10 cellular contexts compared by ENCODE assay signal in the genomic region with DNA sequence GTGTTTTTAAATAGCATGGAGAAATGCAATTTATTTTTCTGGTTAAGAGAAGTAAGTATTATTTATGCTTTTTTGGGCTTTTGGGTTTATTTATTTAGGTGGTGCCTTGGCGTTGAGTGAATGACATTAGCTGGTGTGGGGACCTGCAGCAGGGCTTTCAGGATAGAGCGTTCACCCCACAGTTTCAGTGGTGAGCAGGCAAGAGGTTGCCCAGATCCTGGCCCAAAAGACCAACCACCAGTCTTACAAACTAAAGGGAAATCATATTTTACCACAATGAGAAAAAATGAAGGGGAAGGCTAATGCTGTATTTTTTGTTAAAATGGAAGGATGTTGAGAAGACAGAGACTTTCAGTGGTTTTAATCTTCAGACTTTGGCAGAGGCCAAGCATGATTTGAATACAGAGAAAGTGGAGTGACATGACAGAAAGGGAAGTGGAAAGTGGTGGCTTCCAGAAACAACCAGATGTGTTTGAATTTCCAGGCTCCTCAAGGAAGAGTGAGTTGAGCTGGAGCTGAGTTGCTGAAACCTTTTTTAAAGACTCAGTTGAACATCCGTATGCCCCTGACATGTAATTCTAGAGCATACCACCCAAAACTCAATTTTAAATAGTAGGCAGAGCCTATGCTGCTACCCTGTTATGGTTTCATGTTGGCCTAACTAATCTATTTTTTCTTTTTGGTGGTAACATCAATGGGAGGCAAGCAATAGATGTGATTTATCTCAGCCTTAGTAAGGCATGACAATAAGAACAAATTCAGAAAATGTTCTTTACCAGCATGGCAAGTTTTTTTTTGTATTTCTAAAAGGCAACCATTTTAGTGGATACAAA.
DNase-seq lines count a peak whose midpoint lies in the region; ATAC-seq and TF ChIP-seq lines count a peak whose summit lies in the region.
"Had no signal": no experiment of that assay in that cellular context is flagged by ENCODE, and none has a peak within 500 bp of the region (broad histone marks: within the 10 kb centered on the region; RNA-seq: fewer than 3 reads in every experiment).

No MANE protein-coding gene starts in this region.

- no peaks in the 10 kb centered on the region; the same call in 1 of the 2 replicates for H3K36me3 ChIP-seq in GM06990 (ENCODE audit: control insufficient read depth, insufficient read depth, low read length)

- TF ChIP-seq CTCF in GM06990 (IDR thresholded peaks at IDR 0.05; ENCODE audit: insufficient read depth, low read length, poor library complexity, severe bottlenecking) = no peak

- peak; percentile 32 for DNase-seq in GM06990 (ENCODE audit: extremely low read depth, insufficient read length)
- DNase-seq in NCI-H2081 treated with DMSO at 0.1 percent for 48 hours (lab: John Stamatoyannopoulos, UW) = no peak
- no peak for DNase-seq in 8988T
- no peak for DNase-seq in DMS153 (lab: John Stamatoyannopoulos, UW)
- no peak for DNase-seq in HuH-7.5 (ENCODE audit: low spot score)
- DNase-seq: KG1; stimulated activated CD4-positive, alpha-beta T cell treated with anti-CD3 and anti-CD28 coated beads, Interleukin-2, amount 100 ng/mL, for 24 hours had no signal

- peaks cover 7% of the 10 kb centered on the region for H3K4me1 Mint-ChIP-seq in dendritic cell treated with granulocyte-macrophage colony-stimulating factor and Interleukin-4, amounts not matched to agents 40 ng/mL and 50 ng/mL, for 4 days (ENCODE audit: low read depth)

- H3K9me3 Mint-ChIP-seq in dendritic cell treated with granulocyte-macrophage colony-stimulating factor and Interleukin-4, amounts not matched to agents 40 ng/mL and 50 ng/mL, for 4 days = no peaks in the 10 kb centered on the region

- H3K27me3 ChIP-seq in GM06990 (replicated peaks; ENCODE audit: control insufficient read depth, insufficient read depth, low read length) = no peaks in the 10 kb centered on the region

- intact Hi-C loops in dendritic cell treated with granulocyte-macrophage colony-stimulating factor and Interleukin-4, amounts not matched to agents 40 ng/mL and 50 ng/mL, for 4 days (cut with micrococcal nuclease) = no loop called here

- peaks cover 20% of the 10 kb centered on the region for H3K36me3 Mint-ChIP-seq in dendritic cell treated with granulocyte-macrophage colony-stimulating factor and Interleukin-4, amounts not matched to agents 40 ng/mL and 50 ng/mL, for 4 days (ENCODE audit: low read depth)

- peak overlapping the region; percentile 7 for H3K27ac Mint-ChIP-seq in dendritic cell treated with granulocyte-macrophage colony-stimulating factor and Interleukin-4, amounts not matched to agents 40 ng/mL and 50 ng/mL, for 4 days

- no peak overlapping the region for H3K4me3 ChIP-seq in GM06990 (replicated peaks; ENCODE audit: low read depth, low read length)

- ATAC-seq in GM19463 (IDR thresholded peaks at IDR 0.05; ENCODE audit: unreplicated experiment) (peak; percentile 85), HG03378 (IDR thresholded peaks at IDR 0.05; ENCODE audit: unreplicated experiment) (peak; percentile 80)

- no peaks in the 10 kb centered on the region for H3K27me3 Mint-ChIP-seq in dendritic cell treated with granulocyte-macrophage colony-stimulating factor and Interleukin-4, amounts not matched to agents 40 ng/mL and 50 ng/mL, for 4 days

- no peak overlapping the region for H3K4me3 Mint-ChIP-seq in dendritic cell treated with granulocyte-macrophage colony-stimulating factor and Interleukin-4, amounts not matched to agents 40 ng/mL and 50 ng/mL, for 4 days
